8 cellular contexts compared by ENCODE assay signal in the genomic region with DNA sequence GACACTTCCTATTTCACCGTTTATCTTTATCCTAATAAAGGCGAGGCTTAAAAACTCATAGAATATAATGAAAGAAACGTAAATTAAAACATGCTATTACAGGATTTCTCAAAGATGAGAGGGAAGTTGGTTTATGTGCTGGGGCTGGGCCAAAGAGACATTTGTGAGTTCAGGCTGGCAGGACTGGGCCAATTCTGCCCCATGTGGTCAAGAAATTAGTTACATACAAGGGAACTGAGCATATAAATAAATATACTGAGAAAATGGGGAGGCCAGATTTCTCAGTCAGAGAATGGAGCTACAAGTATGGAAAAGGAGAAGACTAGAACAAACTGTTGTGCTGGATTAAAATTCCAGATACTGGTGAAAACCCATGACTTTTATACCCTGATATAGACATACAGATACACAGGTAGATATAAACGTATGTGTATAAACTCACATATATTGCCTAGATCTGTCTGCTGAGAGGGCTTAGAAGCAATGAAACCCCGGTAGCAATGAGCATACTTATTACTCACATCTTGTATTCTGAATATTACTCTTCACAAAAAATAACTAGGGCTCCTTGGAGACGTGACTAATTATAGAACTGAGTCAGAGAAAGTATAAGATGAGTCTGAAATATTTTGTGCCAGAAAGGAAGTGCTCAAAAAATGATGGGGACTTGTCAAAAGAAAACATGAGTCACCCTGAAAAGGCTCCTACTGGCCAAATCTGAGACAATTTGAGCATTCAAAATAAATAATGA.
A peak's percentile ranks its signal among the peaks of the same experiment; 100 is the strongest.
DNase-seq lines count a peak whose midpoint lies in the region; FAIRE-seq and TF ChIP-seq lines count a peak whose summit lies in the region.

No MANE protein-coding gene starts in this region.

- H3K4me3 ChIP-seq in cardiac muscle cell (no peak overlapping the region), MM.1S (ENCODE audit: low read length) (no peak overlapping the region), smooth muscle cell (no peak overlapping the region), kidney (ENCODE audit: low read length in 2 of 2) (no peak overlapping the region)

- H3K4me2 ChIP-seq in MM.1S (ENCODE audit: low read depth, low read length) (no peak overlapping the region), smooth muscle cell (peak overlapping the region; percentile 53)

- peak; percentile 47 for TF ChIP-seq CTCF in cardiac muscle cell (IDR thresholded peaks at IDR 0.05; ENCODE audit: low read depth, low read length)
- peak; percentile 73 for TF ChIP-seq CTCF in HFFc6 (IDR thresholded peaks at IDR 0.05)
- TF ChIP-seq CTCF in MM.1S (IDR thresholded peaks at IDR 0.05; ENCODE audit: low read length), result peak; percentile 16
- TF ChIP-seq CTCF in chondrocyte (IDR thresholded peaks at IDR 0.05), result peak; percentile 77
- peak; percentile 33 for TF ChIP-seq CTCF in smooth muscle cell (IDR thresholded peaks at IDR 0.05; ENCODE audit: borderline replicate concordance, insufficient read depth, poor library complexity, severe bottlenecking)
- TF ChIP-seq CTCF in kidney (IDR thresholded peaks at IDR 0.05; ENCODE audit: borderline replicate concordance, extremely low read depth, insufficient read depth), result no peak

- H3K79me2 ChIP-seq in MM.1S (ENCODE audit: low read length) (no peaks in the 10 kb centered on the region), smooth muscle cell (ENCODE audit: low read depth) (peaks cover 13% of the 10 kb centered on the region)

- H3K4me1 Mint-ChIP-seq in HFFc6 (ENCODE audit: low read depth) (peaks cover 29% of the 10 kb centered on the region), chondrocyte (ENCODE audit: low read depth) (peaks cover 28% of the 10 kb centered on the region)

- no peaks in the 10 kb centered on the region for H3K9me3 ChIP-seq in cardiac muscle cell (ENCODE audit: low read depth)
- no peaks in the 10 kb centered on the region for H3K9me3 ChIP-seq in MM.1S (replicated peaks; ENCODE audit: insufficient read depth, low read length)
- peaks cover 10% of the 10 kb centered on the region for H3K9me3 ChIP-seq in smooth muscle cell (replicated peaks; ENCODE audit: low read depth)
- H3K9me3 ChIP-seq in kidney (ENCODE audit: control insufficient read depth in 1 of 2, low read length in 2 of 2), result peaks cover 2 to 6% of the 10 kb centered on the region in 2 donors

- no peaks in the 10 kb centered on the region for H3F3A ChIP-seq in MM.1S (ENCODE audit: insufficient read depth, low read length)
- peaks cover 8% of the 10 kb centered on the region for H3F3A ChIP-seq in smooth muscle cell (ENCODE audit: low read depth)

- intact Hi-C loops in cardiac septum (cut with DNase I), result no loop called here
- intact Hi-C loops in kidney (cut with DNase I), result no loop called here

- no peak overlapping the region for H2AFZ ChIP-seq in MM.1S (ENCODE audit: low read length)
- no peak overlapping the region for H2AFZ ChIP-seq in smooth muscle cell (ENCODE audit: low read depth)

- H3K9me3 Mint-ChIP-seq in HFFc6, result peaks cover 30% of the 10 kb centered on the region
- H3K9me3 Mint-ChIP-seq in chondrocyte (ENCODE audit: low read depth), result peaks cover 22% of the 10 kb centered on the region

- H3K4me3 Mint-ChIP-seq in HFFc6 (peak overlapping the region; percentile 81), chondrocyte (ENCODE audit: unreplicated experiment) (peak overlapping the region; percentile 17)

- no peaks in the 10 kb centered on the region for H3K4me1 ChIP-seq in cardiac muscle cell (ENCODE audit: low read depth)
- H3K4me1 ChIP-seq in MM.1S (ENCODE audit: low read length), result no peaks in the 10 kb centered on the region
- peaks cover 3% of the 10 kb centered on the region for H3K4me1 ChIP-seq in smooth muscle cell (ENCODE audit: low read depth)
- H3K4me1 ChIP-seq in kidney (ENCODE audit: control insufficient read depth in 1 of 2, insufficient read depth in 1 of 2, low read depth in 1 of 2, low read length in 2 of 2), result no peaks in the 10 kb centered on the region

- H3K36me3 ChIP-seq in cardiac muscle cell, result no peaks in the 10 kb centered on the region
- H3K36me3 ChIP-seq in MM.1S (replicated peaks; ENCODE audit: insufficient read depth, low read length), result no peaks in the 10 kb centered on the region; the same call in 1 of the 2 replicates
- H3K36me3 ChIP-seq in smooth muscle cell (ENCODE audit: low read depth), result peaks cover 15% of the 10 kb centered on the region
- H3K36me3 ChIP-seq in kidney (ENCODE audit: control insufficient read depth in 1 of 2, insufficient read depth in 2 of 2, low read length in 2 of 2), result no peaks in the 10 kb centered on the region

- WGBS in smooth muscle cell (ENCODE audit: low lambda C conversion rate), result 64% methylated on average over 6 of the region's 6 CpGs

- H3K27me3 Mint-ChIP-seq in HFFc6 (ENCODE audit: insufficient read depth) (no peaks in the 10 kb centered on the region; the same call in 1 of the 2 replicates), chondrocyte (ENCODE audit: low read depth) (no peaks in the 10 kb centered on the region)

- H3K27me3 ChIP-seq in cardiac muscle cell (no peaks in the 10 kb centered on the region), MM.1S (replicated peaks; ENCODE audit: insufficient read depth, low read length) (no peaks in the 10 kb centered on the region), smooth muscle cell (ENCODE audit: low read depth) (no peaks in the 10 kb centered on the region)

- no peak overlapping the region for H3K27ac ChIP-seq in cardiac muscle cell
- no peak overlapping the region for H3K27ac ChIP-seq in MM.1S (ENCODE audit: low read length)
- H3K27ac ChIP-seq in smooth muscle cell (ENCODE audit: low read depth), result peak overlapping the region; percentile 95
- no peak overlapping the region for H3K27ac ChIP-seq in kidney (ENCODE audit: low read depth in 2 of 2, low read length in 2 of 2)

- peaks cover 34% of the 10 kb centered on the region for H3K36me3 Mint-ChIP-seq in HFFc6 (ENCODE audit: low read depth)
- H3K36me3 Mint-ChIP-seq in chondrocyte (ENCODE audit: low read depth), result peaks cover 23% of the 10 kb centered on the region

- H3K9ac ChIP-seq in MM.1S (ENCODE audit: low read length) (no peak overlapping the region), smooth muscle cell (ENCODE audit: low read depth) (peak overlapping the region; percentile 58), kidney (ENCODE audit: low read length in 2 of 2) (no peak overlapping the region)

- peak in 1 of 2 donors; percentile 72 for DNase-seq in cardiac muscle cell (ENCODE audit: low read depth in 1 of 2, low spot score in 1 of 2)
- DNase-seq in cardiac septum (ENCODE audit: low spot score), result no peak
- peak; percentile 86 for DNase-seq in HFFc6
- no peak for DNase-seq in MM.1S
- DNase-seq in chondrocyte (ENCODE audit: low spot score), result no peak
- no peak for DNase-seq in smooth muscle cell (lab: John Stamatoyannopoulos, UW; ENCODE audit: unreplicated experiment)
- no peak for DNase-seq in kidney
- no peak for DNase-seq in NCI-H187 treated with DMSO at 0.1 percent for 48 hours (lab: John Stamatoyannopoulos, UW)

- FAIRE-seq in kidney (lab: Jason Lieb, UNC), result no peak

- no peaks in the 10 kb centered on the region for H4K20me1 ChIP-seq in MM.1S (ENCODE audit: insufficient read depth, low read length)
- H4K20me1 ChIP-seq in smooth muscle cell (ENCODE audit: low read depth), result no peaks in the 10 kb centered on the region

- H3K27ac Mint-ChIP-seq in HFFc6 (peak overlapping the region; percentile 99), chondrocyte (ENCODE audit: unreplicated experiment) (peak overlapping the region; percentile 95)

- no peaks in the 10 kb centered on the region for H3K9me2 ChIP-seq in MM.1S (replicated peaks; ENCODE audit: insufficient read depth, low read length)
